Comparison of ENCODE assay signal across 32 cellular contexts in the genomic region with DNA sequence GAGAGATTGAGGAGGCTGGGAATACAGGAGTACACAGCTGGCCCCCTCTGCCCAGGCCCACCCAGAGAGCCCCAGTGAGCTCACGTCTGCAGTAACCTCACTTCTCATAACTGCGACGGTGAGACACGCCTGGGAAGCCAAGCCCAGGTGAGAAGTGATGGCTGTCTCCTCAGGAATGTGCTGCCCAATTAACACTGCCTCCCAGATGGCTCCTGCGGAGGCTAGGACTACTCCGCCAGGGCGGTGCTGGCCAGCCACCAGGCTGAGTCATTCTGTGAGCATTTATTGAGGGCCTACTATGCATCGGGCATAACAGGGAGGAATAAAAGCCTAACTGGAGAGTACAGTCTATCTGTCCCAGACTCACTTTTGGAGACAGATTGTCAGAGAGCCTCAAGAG. TPM values are rescaled to one million over a fixed set of nuclear protein-coding genes. Genes with fewer than 3 reads are reported as not detected.
A peak's percentile ranks its signal among the peaks of the same experiment; 100 is the strongest.
DNase-seq lines count a peak whose midpoint lies in the region; ATAC-seq and TF ChIP-seq lines count a peak whose summit lies in the region.
"Had no signal": no experiment of that assay in that cellular context is flagged by ENCODE, and none has a peak within 500 bp of the region (broad histone marks: within the 10 kb centered on the region; RNA-seq: fewer than 3 reads in every experiment).

No MANE protein-coding gene starts in this region.

- H3K36me3 ChIP-seq in Caco-2 (ENCODE audit: control insufficient read depth, insufficient read depth, low read length) (no peaks in the 10 kb centered on the region), PC-3 (ENCODE audit: low read depth, low read length) (no peaks in the 10 kb centered on the region), mucosa of rectum (ENCODE audit: control insufficient read depth in 2 of 2, insufficient read depth in 2 of 2, low read length in 2 of 2) (no peaks in the 10 kb centered on the region)
- H3K36me3 ChIP-seq: adrenal gland, heart left ventricle, thoracic aorta had no signal

- no peaks in the 10 kb centered on the region for H3F3A ChIP-seq in PC-3 (ENCODE audit: low read length, unreplicated experiment)

- H3K27me3 ChIP-seq in Caco-2 (replicated peaks; ENCODE audit: control insufficient read depth, insufficient read depth, low read length) (no peaks in the 10 kb centered on the region), PC-3 (ENCODE audit: low read length) (no peaks in the 10 kb centered on the region), mucosa of rectum (ENCODE audit: control insufficient read depth in 2 of 2, insufficient read depth in 2 of 2, low read length in 2 of 2) (no peaks in the 10 kb centered on the region)
- H3K27me3 ChIP-seq: adrenal gland, heart left ventricle had no signal

- CTCF ChIA-PET in Caco-2 (lab: Charles Lee) = interaction anchor here (0.7 to 7.7 kb wide), 3 partner anchors 10 to 54 kb away, joined by 3 to 187 read pairs (median 9); a partner anchor contains a TSS
- CTCF ChIA-PET in PC-3 (lab: Charles Lee) = interaction anchor here (0.6 kb wide), 1 partner anchor 89 kb away, joined by 3 read pairs; no protein-coding TSS in a partner anchor

- H3K79me2 ChIP-seq in PC-3 (ENCODE audit: low read length) = no peaks in the 10 kb centered on the region

- no peaks in the 10 kb centered on the region for H3K27me3 Mint-ChIP-seq in Caco-2 (ENCODE audit: insufficient read depth, unreplicated experiment)
- H3K27me3 Mint-ChIP-seq: activated T-cell treated with anti-CD3 and anti-CD28 coated beads, Interleukin-2, amount 50 U/mL, for 24 hours had no signal

- DNase-seq in Caco-2 = no peak
- DNase-seq in PC-3 = peak; percentile 21
- DNase-seq in activated naive CD4-positive, alpha-beta T cell treated with anti-CD3 and anti-CD28 coated beads, Interleukin-2, amount 50 U/mL, for 16 hours = no peak
- DNase-seq in stimulated activated CD4-positive, alpha-beta T cell treated with anti-CD3 and anti-CD28 coated beads, Interleukin-1b, Interleukin-23, amount 100 ng/mL, for 48 hours = no peak
- no peak for DNase-seq in C1 segment of cervical spinal cord (lab: John Stamatoyannopoulos, UW)
- DNase-seq: activated CD4-positive, alpha-beta T cell treated with anti-CD3 and anti-CD28 coated beads, Interleukin-2, amount 10 ng/mL, durations not matched to agents 7 days and 5 days; activated naive CD4-positive, alpha-beta T cell treated with Interleukin-2 at 50 U/mL for 16 hours; activated T-cell treated with anti-CD3 and anti-CD28 coated beads, Interleukin-2, amount 50 U/mL, for 24 hours; adrenal gland; CD8-positive, alpha-beta memory T cell; DMS153; effector CD4-positive, alpha-beta T cell; foreskin fibroblast; GF-D8; heart left ventricle; Kasumi-1; left cardiac atrium; naive thymus-derived CD4-positive, alpha-beta T cell; NCI-H187; NCI-H2171; NCI-H510A treated with DMSO at 0.1 percent for 48 hours; occipital lobe; SHP77; stimulated activated naive CD8-positive, alpha-beta T cell treated with anti-CD3 and anti-CD28 coated beads, Interleukin-15, Interleukin-2, amounts not matched to agents 100 U/mL and 50 U/mL, for 24 hours had no signal

- POLR2A ChIA-PET in Caco-2 (lab: Charles Lee) = interaction anchor here (1.4 kb wide), 1 partner anchor 49 kb away, joined by 5 read pairs; a partner anchor contains a TSS
- POLR2A ChIA-PET in PC-3 (lab: Charles Lee; ENCODE audit: unreplicated experiment) = no interaction called here

- H2AFZ ChIP-seq in PC-3 (ENCODE audit: low read length) = no peak overlapping the region

- H3K4me3 ChIP-seq in Caco-2 (ENCODE audit: low read depth, low read length) (no peak overlapping the region), PC-3 (ENCODE audit: low read length) (no peak overlapping the region), mucosa of rectum (ENCODE audit: low read length in 2 of 2) (no peak overlapping the region)
- H3K4me3 ChIP-seq: A549, adrenal gland, heart left ventricle, thoracic aorta had no signal

- H3K4me1 ChIP-seq in Caco-2 = peaks cover 31% of the 10 kb centered on the region
- no peaks in the 10 kb centered on the region; the same call in 1 of the 2 replicates for H3K4me1 ChIP-seq in PC-3 (ENCODE audit: insufficient read depth, low read length)
- peaks cover 20 to 37% of the 10 kb centered on the region in 2 donors for H3K4me1 ChIP-seq in mucosa of rectum (ENCODE audit: control insufficient read depth in 2 of 2, insufficient read depth in 2 of 2, low read length in 2 of 2)
- H3K4me1 ChIP-seq: A549, adrenal gland had no signal

- no peak overlapping the region for H3K4me3 Mint-ChIP-seq in Caco-2 (ENCODE audit: unreplicated experiment)
- H3K4me3 Mint-ChIP-seq: activated CD4-positive, alpha-beta T cell treated with anti-CD3 and anti-CD28 coated beads, Interleukin-2, amount 10 ng/mL, durations not matched to agents 7 days and 5 days; activated T-cell treated with anti-CD3 and anti-CD28 coated beads, Interleukin-2, amount 50 U/mL, for 24 hours; brain; CD8-positive, alpha-beta memory T cell; naive thymus-derived CD4-positive, alpha-beta T cell; T-helper 2 cell treated with Interferon-gamma antibody and Interleukin-4, amounts not matched to agents 5 μg/mL and 100 μg/mL, for 36 hours had no signal

- no peaks in the 10 kb centered on the region for H3K36me3 Mint-ChIP-seq in Caco-2 (ENCODE audit: insufficient read depth, unreplicated experiment)
- H3K36me3 Mint-ChIP-seq: brain had no signal

- peak overlapping the region; percentile 52 for H3K27ac Mint-ChIP-seq in Caco-2 (ENCODE audit: unreplicated experiment)
- H3K27ac Mint-ChIP-seq: activated CD4-positive, alpha-beta T cell treated with anti-CD3 and anti-CD28 coated beads, Interleukin-2, amount 10 ng/mL, durations not matched to agents 7 days and 5 days; activated T-cell treated with anti-CD3 and anti-CD28 coated beads, Interleukin-2, amount 50 U/mL, for 24 hours; CD8-positive, alpha-beta memory T cell; naive thymus-derived CD4-positive, alpha-beta T cell; T-helper 2 cell treated with Interferon-gamma antibody and Interleukin-4, amounts not matched to agents 5 μg/mL and 100 μg/mL, for 36 hours had no signal

- H3K27ac ChIP-seq in PC-3 (ENCODE audit: low read length) (no peak overlapping the region), mucosa of rectum (ENCODE audit: low read depth in 2 of 2, low read length in 2 of 2) (peak overlapping the region; percentile 38 to 57)
- H3K27ac ChIP-seq: A549, adrenal gland, heart left ventricle, thoracic aorta, VCaP had no signal

- peaks cover 35% of the 10 kb centered on the region for H3K4me1 Mint-ChIP-seq in Caco-2 (ENCODE audit: low read depth, unreplicated experiment)
- H3K4me1 Mint-ChIP-seq: CD8-positive, alpha-beta memory T cell had no signal

- H4K20me1 ChIP-seq in PC-3 (ENCODE audit: low read length) = no peaks in the 10 kb centered on the region

- ATAC-seq in PC-3 = no peak
- peak; percentile 30 for ATAC-seq in esophagus mucosa
- no peak for ATAC-seq in GM21390 (IDR thresholded peaks at IDR 0.05; ENCODE audit: unreplicated experiment)
- ATAC-seq: A549; heart left ventricle; left cardiac atrium; naive thymus-derived CD4-positive, alpha-beta T cell; stimulated activated naive CD8-positive, alpha-beta T cell treated with anti-CD3 and anti-CD28 coated beads, Interleukin-15, Interleukin-2, amounts not matched to agents 100 U/mL and 50 U/mL, for 24 hours had no signal

- H3K9me3 ChIP-seq in Caco-2 (peaks cover 15% of the 10 kb centered on the region), PC-3 (ENCODE audit: low read length) (no peaks in the 10 kb centered on the region; the same call in 1 of the 2 replicates), mucosa of rectum (ENCODE audit: control insufficient read depth in 2 of 2, low read length in 2 of 2) (no peaks in the 10 kb centered on the region)
- H3K9me3 ChIP-seq: adrenal gland, heart left ventricle, thoracic aorta had no signal

- H3K4me2 ChIP-seq in PC-3 (ENCODE audit: low read length) = no peak overlapping the region
- H3K4me2 ChIP-seq: A549 had no signal

- H3K9me2 ChIP-seq in PC-3 (replicated peaks; ENCODE audit: low read length) = no peaks in the 10 kb centered on the region

- H3K9me3 Mint-ChIP-seq in Caco-2 (ENCODE audit: unreplicated experiment) = peaks cover 16% of the 10 kb centered on the region
- H3K9me3 Mint-ChIP-seq: activated T-cell treated with anti-CD3 and anti-CD28 coated beads, Interleukin-2, amount 50 U/mL, for 24 hours had no signal

- H3K9ac ChIP-seq in PC-3 (ENCODE audit: low read length) = no peak overlapping the region
- no peak overlapping the region for H3K9ac ChIP-seq in mucosa of rectum (ENCODE audit: low read depth in 1 of 2, low read length in 2 of 2)

- BruUV-seq in Caco-2 (replicated peaks; lab: Mats Ljungman, UMichigan) (no TSS peak), PC-3 (replicated peaks; lab: Mats Ljungman, UMichigan) (no TSS peak)

- intact Hi-C loops in Caco-2 (cut with micrococcal nuclease; ENCODE audit: unreplicated experiment) = no loop called here
- intact Hi-C loops in PC-3 (cut with micrococcal nuclease) = no loop called here

- no peak for TF ChIP-seq CTCF in Caco-2 (IDR thresholded peaks at IDR 0.05; ENCODE audit: insufficient read depth in 1 of 2, low read depth in 1 of 2, low read length in 1 of 2, severe bottlenecking in 1 of 2, unreplicated experiment in 1 of 2)
- no peak for TF ChIP-seq CTCF in PC-3 (conservative IDR thresholded peaks at IDR 0.05; ENCODE audit: low read depth, low read length)

RNA-seq across cellular contexts. Expression of a gene that starts 9.3 kb away (rescaled TPM):
- total RNA-seq in Caco-2 (2022) (247 and 281 TPM in 2 replicates), PC-3 (2014; rRNA removed) (114 and 166 TPM in 2 replicates), esophagus mucosa (45.4 TPM)

RNA-seq across cellular contexts. Expression of a gene that starts 49.3 kb away (rescaled TPM):
- total RNA-seq in Caco-2 (2022) = 13.6 and 15.4 TPM in 2 replicates
- 19.6 and 19.9 TPM in 2 replicates for total RNA-seq in PC-3 (2014; rRNA removed)
- 18.0 TPM for total RNA-seq in esophagus mucosa
- total RNA-seq: occipital lobe had no signal

RNA-seq across cellular contexts. Expression of a gene that starts 50.2 kb away (rescaled TPM):
- total RNA-seq in Caco-2 (2022) (200 and 201 TPM in 2 replicates), PC-3 (2014; rRNA removed) (6.7 TPM in 2 replicates), esophagus mucosa (not detected)
- total RNA-seq: activated CD4-positive, alpha-beta T cell treated with anti-CD3 and anti-CD28 coated beads, Interleukin-2, amount 10 ng/mL, durations not matched to agents 7 days and 5 days; CD8-positive, alpha-beta memory T cell; left cardiac atrium; naive thymus-derived CD4-positive, alpha-beta T cell had no signal

Comparison
In these comparisons a context has a peak if more than half of its experiments do, and no peak if none do; other contexts are left out.
1. RNA of a gene that starts 50.2 kb away (total RNA-seq): 200 to 201 TPM in Caco-2; 6.7 TPM in PC-3 and not detected in esophagus mucosa (single experiment); every median in the first group is over 10 times any median in the second.